In the genomic region with DNA sequence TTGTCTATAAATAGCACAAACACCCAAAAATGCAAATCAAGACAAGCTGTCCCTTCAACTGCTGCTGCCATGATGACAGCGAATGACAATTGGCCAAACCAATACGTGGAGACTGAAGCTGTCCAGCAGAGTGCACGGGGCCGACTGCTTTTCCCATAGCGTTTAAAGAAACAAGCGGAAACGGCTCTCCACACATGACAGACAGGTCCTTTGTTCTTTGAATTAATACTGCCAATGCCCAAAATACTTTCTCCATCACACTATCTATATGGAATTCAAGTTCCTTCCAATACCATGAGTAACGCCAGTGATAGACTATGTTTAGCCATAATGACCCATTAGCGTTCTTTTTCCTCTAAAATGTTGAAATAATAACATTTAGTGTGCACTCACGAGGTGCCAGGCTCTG, we compare ENCODE assay signal across 14 cellular contexts. TPM values are rescaled to one million over a fixed set of nuclear protein-coding genes. Genes with fewer than 3 reads are reported as not detected.
DNase-seq lines count a peak whose midpoint lies in the region; ATAC-seq, FAIRE-seq and TF ChIP-seq lines count a peak whose summit lies in the region.
"Had no signal": no experiment of that assay in that cellular context is flagged by ENCODE, and none has a peak within 500 bp of the region (broad histone marks: within the 10 kb centered on the region; RNA-seq: fewer than 3 reads in every experiment).

No MANE protein-coding gene starts in this region.

- H3K4me3 ChIP-seq in A673 (ENCODE audit: low read depth, low read length, poor library complexity, severe bottlenecking) (no peak overlapping the region), choroid plexus epithelial cell (ENCODE audit: low read depth, low read length) (no peak overlapping the region), muscle layer of colon (ENCODE audit: low read depth in 1 of 2, low read length in 2 of 2) (no peak overlapping the region), pancreas (no peak overlapping the region)
- H3K4me3 ChIP-seq: BLaER1 treated with 17β-estradiol and CSF1 and Interleukin-3, amounts not matched to agents 10 nM and 100 nM; SJCRH30 had no signal

- FAIRE-seq in pancreas (lab: Jason Lieb, UNC), result no peak

- H3K9me3 Mint-ChIP-seq in naive thymus-derived CD8-positive, alpha-beta T cell, result no peaks in the 10 kb centered on the region
- H3K9me3 Mint-ChIP-seq: stimulated activated effector memory CD8-positive, alpha-beta T cell treated with anti-CD3 and anti-CD28 coated beads, Interleukin-12 subunit alpha, Interleukin-12 subunit beta, amount 100 ng/mL, for 72 hours had no signal

- H3K27me3 ChIP-seq in A673 (replicated peaks; ENCODE audit: insufficient read depth, low read depth, low read length, poor library complexity) (no peaks in the 10 kb centered on the region), muscle layer of colon (ENCODE audit: control insufficient read depth in 1 of 2, insufficient read depth in 2 of 2, low read length in 2 of 2) (no peaks in the 10 kb centered on the region), pancreas (no peaks in the 10 kb centered on the region)
- H3K27me3 ChIP-seq: BLaER1 treated with 17β-estradiol and CSF1 and Interleukin-3, amounts not matched to agents 10 nM and 100 nM; foreskin keratinocyte; SJCRH30 had no signal

- no peaks in the 10 kb centered on the region for H3K9me3 ChIP-seq in A673 (ENCODE audit: low read depth, low read length, poor library complexity, severe bottlenecking)
- H3K9me3 ChIP-seq in muscle layer of colon (ENCODE audit: low read length), result no peaks in the 10 kb centered on the region
- no peaks in the 10 kb centered on the region for H3K9me3 ChIP-seq in pancreas
- H3K9me3 ChIP-seq: BLaER1 treated with 17β-estradiol and CSF1 and Interleukin-3, amounts not matched to agents 10 nM and 100 nM; SJCRH30 had no signal

- 66 to 75% methylated on average over 10 of the region's 10 CpGs for WGBS in pancreas, 2 donors

- no TSS peak for BruUV-seq in A673 (replicated peaks; lab: Mats Ljungman, UMichigan)

- no peak overlapping the region for H3K4me3 Mint-ChIP-seq in naive thymus-derived CD8-positive, alpha-beta T cell
- H3K4me3 Mint-ChIP-seq: activated naive CD8-positive, alpha-beta T cell; stimulated activated effector memory CD8-positive, alpha-beta T cell treated with anti-CD3 and anti-CD28 coated beads, Interleukin-12 subunit alpha, Interleukin-12 subunit beta, amount 100 ng/mL, for 72 hours had no signal

- no peaks in the 10 kb centered on the region for H3K36me3 ChIP-seq in A673 (ENCODE audit: insufficient read depth, low read length, poor library complexity, severe bottlenecking)
- no peaks in the 10 kb centered on the region for H3K36me3 ChIP-seq in muscle layer of colon (ENCODE audit: insufficient read depth, low read length)
- no peaks in the 10 kb centered on the region for H3K36me3 ChIP-seq in pancreas
- H3K36me3 ChIP-seq: BLaER1 treated with 17β-estradiol and CSF1 and Interleukin-3, amounts not matched to agents 10 nM and 100 nM; SJCRH30 had no signal

- H3K27ac Mint-ChIP-seq in naive thymus-derived CD8-positive, alpha-beta T cell, result peak overlapping the region in 1 of 10 donors; percentile 41
- H3K27ac Mint-ChIP-seq: activated naive CD8-positive, alpha-beta T cell; stimulated activated effector memory CD8-positive, alpha-beta T cell treated with anti-CD3 and anti-CD28 coated beads, Interleukin-12 subunit alpha, Interleukin-12 subunit beta, amount 100 ng/mL, for 72 hours had no signal

- H3K4me1 ChIP-seq in A673 (ENCODE audit: insufficient read depth, low read length, poor library complexity, severe bottlenecking) (peaks cover 89% of the 10 kb centered on the region), muscle layer of colon (ENCODE audit: insufficient read depth, low read length) (peaks cover 78% of the 10 kb centered on the region), pancreas (no peaks in the 10 kb centered on the region)
- H3K4me1 ChIP-seq: foreskin keratinocyte had no signal

- H3K9ac ChIP-seq in muscle layer of colon (ENCODE audit: low read length), result no peak overlapping the region
- H3K9ac ChIP-seq: BLaER1 treated with 17β-estradiol and CSF1 and Interleukin-3, amounts not matched to agents 10 nM and 100 nM had no signal

- ATAC-seq in pancreas, result no peak
- ATAC-seq in naive thymus-derived CD8-positive, alpha-beta T cell, result no peak
- ATAC-seq: foreskin keratinocyte; stimulated activated effector memory CD8-positive, alpha-beta T cell treated with anti-CD3 and anti-CD28 coated beads, Interleukin-12 subunit alpha, Interleukin-12 subunit beta, amount 100 ng/mL, for 72 hours had no signal

- H3K27me3 Mint-ChIP-seq in naive thymus-derived CD8-positive, alpha-beta T cell, result peaks cover 0 to 23% (median 0%) of the 10 kb centered on the region in 5 donors
- H3K27me3 Mint-ChIP-seq: activated naive CD8-positive, alpha-beta T cell had no signal

- H3K4me1 Mint-ChIP-seq in naive thymus-derived CD8-positive, alpha-beta T cell, result peaks cover 19 to 65% (median 37%) of the 10 kb centered on the region in 4 donors

- H3K36me3 Mint-ChIP-seq in naive thymus-derived CD8-positive, alpha-beta T cell, result peaks cover 0 to 3% (median 0%) of the 10 kb centered on the region in 3 donors
- H3K36me3 Mint-ChIP-seq: stimulated activated effector memory CD8-positive, alpha-beta T cell treated with anti-CD3 and anti-CD28 coated beads, Interleukin-12 subunit alpha, Interleukin-12 subunit beta, amount 100 ng/mL, for 72 hours had no signal

- CTCF ChIA-PET in A673 (lab: Charles Lee), result interaction anchor here (1.4 kb wide), 1 partner anchor 100 kb away, joined by 6 read pairs; no protein-coding TSS in a partner anchor
- CTCF ChIA-PET in HEK293T (lab: Yijun Ruan, JAX), result no interaction called here

- TF ChIP-seq CTCF in A673 (conservative IDR thresholded peaks at IDR 0.05; ENCODE audit: low read depth, low read length), result no peak
- no peak for TF ChIP-seq CTCF in choroid plexus epithelial cell (conservative IDR thresholded peaks at IDR 0.05; ENCODE audit: low read depth, low read length)
- no peak for TF ChIP-seq CTCF in pancreas (IDR thresholded peaks at IDR 0.05)

- H3K27ac ChIP-seq in A673 (ENCODE audit: low read depth, low read length, poor library complexity, severe bottlenecking) (peak overlapping the region; percentile 76), muscle layer of colon (ENCODE audit: low read depth, low read length) (peak overlapping the region; percentile 66), pancreas (no peak overlapping the region)
- H3K27ac ChIP-seq: BLaER1 treated with 17β-estradiol and CSF1 and Interleukin-3, amounts not matched to agents 10 nM and 100 nM; foreskin keratinocyte had no signal

- POLR2A ChIA-PET in A673 (lab: Charles Lee; ENCODE audit: low non-redundant PET) (interaction anchor here (0.6 kb wide), 1 partner anchor 119 kb away, joined by 6 read pairs; no protein-coding TSS in a partner anchor), HEK293T (lab: Yijun Ruan, JAX) (no interaction called here)
- POLR2A ChIA-PET in naive thymus-derived CD8-positive, alpha-beta T cell (lab: Charles Lee), result interaction anchor here (0.6 kb wide), 1 partner anchor 860 kb away, joined by 3 read pairs; no protein-coding TSS in a partner anchor

- DNase-seq in A673 (ENCODE audit: low spot score) (no peak), HS-5 (ENCODE audit: low read depth) (peak; percentile 90), choroid plexus epithelial cell (ENCODE audit: low read depth) (peak; percentile 71), pancreas (no peak), NCI-H774 (lab: John Stamatoyannopoulos, UW) (no peak), HEK293T (ENCODE audit: extremely low spot score) (no peak)
- DNase-seq in naive thymus-derived CD8-positive, alpha-beta T cell, result no peak
- DNase-seq: foreskin keratinocyte, mesendoderm, SJCRH30 had no signal

- intact Hi-C loops in A673 (cut with micrococcal nuclease; ENCODE audit: unreplicated experiment) (no loop called here), pancreas (cut with DNase I) (no loop called here)

TF ChIP-seq in HEK293T, 16 proteins besides CTCF, POLR2A, EP300 and RAD21:
- TF ChIP-seq LEF1 (IDR thresholded peaks at IDR 0.05; ENCODE audit: borderline replicate concordance), result no peak
- no peak for TF ChIP-seq SUZ12 (IDR thresholded peaks at IDR 0.05)
- TF ChIP-seq SP1 (IDR thresholded peaks at IDR 0.05), result no peak
- no peak for TF ChIP-seq BHLHE40 (IDR thresholded peaks at IDR 0.05; ENCODE audit: borderline replicate concordance)
- TF ChIP-seq TARDBP (IDR thresholded peaks at IDR 0.05), result no peak

RNA-seq across cellular contexts. Expression of a gene that starts 35.5 kb away (rescaled TPM):
- total RNA-seq in A673 (2021), result 42.6 and 42.9 TPM in 2 replicates
- total RNA-seq in pancreas, result 10 to 100 TPM in 2 of 6 donors, 1 to 10 TPM in 4; 4.7 to 15.9 (median 6.9) TPM
- 1 to 10 TPM; 3.2 to 4.0 TPM for polyA plus RNA-seq in pancreas
- 1 to 10 TPM; 7.4 to 7.6 TPM for total RNA-seq in naive thymus-derived CD8-positive, alpha-beta T cell
- polyA plus RNA-seq in naive thymus-derived CD8-positive, alpha-beta T cell, result 1 to 10 TPM in 1 of 3 donors, under 1 TPM in 2; 0.90 to 3.3 (median 0.94) TPM

Comparison
In these comparisons a context has a peak if more than half of its experiments do, and no peak if none do; other contexts are left out.
1. DNase-seq: peak in HS-5 (single experiment) and choroid plexus epithelial cell (single experiment); none in A673 (single experiment), pancreas (0 of 6), NCI-H774 (single experiment), HEK293T (single experiment) and naive thymus-derived CD8-positive, alpha-beta T cell (0 of 10).
2. H3K27ac ChIP-seq: peak in A673 (single experiment) and muscle layer of colon (single experiment); none in pancreas (0 of 4).